ENCODE assay signal across 1 cellular context in the genomic region with DNA sequence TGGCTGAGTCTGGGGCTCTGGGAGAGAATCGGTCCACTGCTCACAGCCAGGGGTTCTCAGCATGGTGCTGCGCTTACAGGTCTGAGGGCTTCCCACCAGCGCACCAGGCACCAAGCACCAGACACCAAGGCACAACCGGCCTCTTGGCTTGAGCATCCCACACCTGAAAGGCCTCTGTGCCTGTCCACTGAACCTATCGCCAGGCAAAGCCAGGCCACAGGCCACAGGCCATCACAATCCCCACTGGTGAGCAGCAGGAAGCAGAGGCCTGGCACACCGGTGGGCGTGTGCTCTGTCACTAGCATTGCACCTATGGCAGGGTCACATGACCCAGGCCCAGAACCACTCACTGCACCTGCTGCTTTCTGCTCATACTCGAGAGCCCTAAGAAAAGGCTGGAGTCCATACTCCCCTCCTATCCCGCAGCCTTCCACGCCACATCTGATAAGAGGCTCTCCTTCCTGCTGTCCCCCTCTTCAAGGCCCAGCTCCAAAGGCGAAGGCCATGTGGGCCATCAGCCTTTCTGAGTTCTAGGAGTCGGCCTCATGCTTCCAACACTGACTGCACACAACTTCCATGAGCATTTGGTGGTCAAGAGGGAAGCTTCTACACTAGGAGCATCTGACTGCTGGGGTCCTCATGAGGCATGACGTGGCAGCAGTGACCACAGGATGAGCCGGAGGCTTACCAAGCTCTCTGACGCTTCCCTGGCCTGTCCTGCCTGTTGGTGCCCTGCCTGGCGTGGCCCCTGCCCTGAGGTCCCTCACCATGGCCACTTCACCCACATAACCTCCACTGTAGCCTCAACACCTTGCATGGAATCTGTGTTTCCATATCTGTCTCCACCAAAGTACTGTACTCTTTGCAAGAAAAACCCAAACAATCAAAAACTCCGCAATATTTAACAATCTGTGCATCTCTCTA.
TF ChIP-seq lines count a peak whose summit lies in the region.

No MANE protein-coding gene starts in this region.

TF ChIP-seq in SK-N-SH, 30 proteins besides CTCF, POLR2A, EP300 and RAD21 (continued from another document):
- TF ChIP-seq, protein P1, sequence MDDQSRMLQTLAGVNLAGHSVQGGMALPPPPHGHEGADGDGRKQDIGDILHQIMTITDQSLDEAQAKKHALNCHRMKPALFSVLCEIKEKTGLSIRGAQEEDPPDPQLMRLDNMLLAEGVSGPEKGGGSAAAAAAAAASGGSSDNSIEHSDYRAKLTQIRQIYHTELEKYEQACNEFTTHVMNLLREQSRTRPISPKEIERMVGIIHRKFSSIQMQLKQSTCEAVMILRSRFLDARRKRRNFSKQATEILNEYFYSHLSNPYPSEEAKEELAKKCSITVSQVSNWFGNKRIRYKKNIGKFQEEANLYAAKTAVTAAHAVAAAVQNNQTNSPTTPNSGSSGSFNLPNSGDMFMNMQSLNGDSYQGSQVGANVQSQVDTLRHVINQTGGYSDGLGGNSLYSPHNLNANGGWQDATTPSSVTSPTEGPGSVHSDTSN (IDR thresholded peaks at IDR 0.05), result no peak
- TF ChIP-seq, protein P2, sequence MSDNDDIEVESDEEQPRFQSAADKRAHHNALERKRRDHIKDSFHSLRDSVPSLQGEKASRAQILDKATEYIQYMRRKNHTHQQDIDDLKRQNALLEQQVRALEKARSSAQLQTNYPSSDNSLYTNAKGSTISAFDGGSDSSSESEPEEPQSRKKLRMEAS (IDR thresholded peaks at IDR 0.05; ENCODE audit: low read depth), result no peak
- TF ChIP-seq, protein P3, sequence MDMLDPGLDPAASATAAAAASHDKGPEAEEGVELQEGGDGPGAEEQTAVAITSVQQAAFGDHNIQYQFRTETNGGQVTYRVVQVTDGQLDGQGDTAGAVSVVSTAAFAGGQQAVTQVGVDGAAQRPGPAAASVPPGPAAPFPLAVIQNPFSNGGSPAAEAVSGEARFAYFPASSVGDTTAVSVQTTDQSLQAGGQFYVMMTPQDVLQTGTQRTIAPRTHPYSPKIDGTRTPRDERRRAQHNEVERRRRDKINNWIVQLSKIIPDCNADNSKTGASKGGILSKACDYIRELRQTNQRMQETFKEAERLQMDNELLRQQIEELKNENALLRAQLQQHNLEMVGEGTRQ (IDR thresholded peaks at IDR 0.05; ENCODE audit: borderline replicate concordance, low read depth, low read length), result no peak
- TF ChIP-seq MXI1 (IDR thresholded peaks at IDR 0.05; ENCODE audit: low read depth, low read length), result no peak
- no peak for TF ChIP-seq SIN3A (IDR thresholded peaks at IDR 0.05; ENCODE audit: borderline replicate concordance, low read depth, low read length)
- TF ChIP-seq, protein P4, sequence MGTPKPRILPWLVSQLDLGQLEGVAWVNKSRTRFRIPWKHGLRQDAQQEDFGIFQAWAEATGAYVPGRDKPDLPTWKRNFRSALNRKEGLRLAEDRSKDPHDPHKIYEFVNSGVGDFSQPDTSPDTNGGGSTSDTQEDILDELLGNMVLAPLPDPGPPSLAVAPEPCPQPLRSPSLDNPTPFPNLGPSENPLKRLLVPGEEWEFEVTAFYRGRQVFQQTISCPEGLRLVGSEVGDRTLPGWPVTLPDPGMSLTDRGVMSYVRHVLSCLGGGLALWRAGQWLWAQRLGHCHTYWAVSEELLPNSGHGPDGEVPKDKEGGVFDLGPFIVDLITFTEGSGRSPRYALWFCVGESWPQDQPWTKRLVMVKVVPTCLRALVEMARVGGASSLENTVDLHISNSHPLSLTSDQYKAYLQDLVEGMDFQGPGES (IDR thresholded peaks at IDR 0.05; ENCODE audit: low read depth, low read length), result no peak
- no peak for TF ChIP-seq POLR2AphosphoS5 (IDR thresholded peaks at IDR 0.05; ENCODE audit: low read depth, low read length)
